ENCODE assay signal across 19 cellular contexts in the genomic region with DNA sequence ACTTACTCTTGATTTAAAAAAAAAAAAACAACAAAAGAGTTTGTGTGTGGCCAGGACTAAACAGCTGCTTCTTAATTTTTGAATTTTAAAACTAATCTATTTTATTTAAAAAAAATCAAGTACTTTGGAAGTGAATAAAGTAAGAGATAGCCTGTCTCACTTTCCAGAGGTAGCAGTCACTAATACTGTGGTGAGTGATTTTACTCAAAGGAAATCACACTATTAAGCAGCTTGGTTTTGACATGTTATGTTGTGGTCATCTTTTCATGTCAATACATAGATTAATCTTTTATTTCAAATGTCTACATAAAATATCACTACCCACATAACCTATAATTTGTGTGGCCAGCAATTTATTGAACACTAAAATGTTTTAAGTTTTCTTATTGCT.
DNase-seq lines count a peak whose midpoint lies in the region; ATAC-seq, FAIRE-seq and TF ChIP-seq lines count a peak whose summit lies in the region.
"Had no signal": no experiment of that assay in that cellular context is flagged by ENCODE, and none has a peak within 500 bp of the region (broad histone marks: within the 10 kb centered on the region; RNA-seq: fewer than 3 reads in every experiment).

No MANE protein-coding gene starts in this region.

- TF ChIP-seq CTCF in OCI-LY7 (conservative IDR thresholded peaks at IDR 0.05; ENCODE audit: low read length) (no peak), endothelial cell of umbilical vein (IDR thresholded peaks at IDR 0.05; ENCODE audit: extremely low read depth in 1 of 2, insufficient read depth in 1 of 2, low read depth in 1 of 2, low read length in 2 of 2) (no peak), osteocyte (IDR thresholded peaks at IDR 0.05) (no peak)

- no peaks in the 10 kb centered on the region for H3K9me1 ChIP-seq in endothelial cell of umbilical vein (replicated peaks; ENCODE audit: control insufficient read depth, extremely low read depth, insufficient read depth, low read length)

- no peak overlapping the region for H3K4me3 Mint-ChIP-seq in activated CD8-positive, alpha-beta memory T cell treated with anti-CD3 and anti-CD28 coated beads, Interleukin-2, amount 10 ng/mL, durations not matched to agents 7 days and 5 days
- no peak overlapping the region for H3K4me3 Mint-ChIP-seq in stimulated activated effector memory CD8-positive, alpha-beta T cell treated with anti-CD3 and anti-CD28 coated beads, Interleukin-12 subunit alpha, Interleukin-12 subunit beta, amount 100 ng/mL, for 72 hours
- no peak overlapping the region for H3K4me3 Mint-ChIP-seq in osteocyte (ENCODE audit: unreplicated experiment)
- H3K4me3 Mint-ChIP-seq: CD8-positive, alpha-beta memory T cell; GM23338 had no signal

- no peaks in the 10 kb centered on the region for H3K27me3 Mint-ChIP-seq in activated CD8-positive, alpha-beta memory T cell treated with anti-CD3 and anti-CD28 coated beads, Interleukin-2, amount 10 ng/mL, durations not matched to agents 7 days and 5 days
- no peaks in the 10 kb centered on the region for H3K27me3 Mint-ChIP-seq in osteocyte (ENCODE audit: unreplicated experiment)
- H3K27me3 Mint-ChIP-seq: CD8-positive, alpha-beta memory T cell had no signal

- no peak for TF ChIP-seq POLR2A in endothelial cell of umbilical vein (IDR thresholded peaks at IDR 0.05; ENCODE audit: low read depth, low read length)

- no TSS peak for BruUV-seq in OCI-LY7 (replicated peaks; lab: Mats Ljungman, UMichigan)
- BruUV-seq in endothelial cell of umbilical vein (replicated peaks; lab: Mats Ljungman, UMichigan), result no TSS peak

- no peak overlapping the region for H3K9ac ChIP-seq in endothelial cell of umbilical vein (replicated peaks; ENCODE audit: extremely low read depth, insufficient read depth, low read length)
- H3K9ac ChIP-seq: KMS-11 had no signal

- intact Hi-C loops in OCI-LY7 (cut with micrococcal nuclease; ENCODE audit: unreplicated experiment), result no loop called here
- intact Hi-C loops in endothelial cell of umbilical vein (cut with micrococcal nuclease), result loop anchor here (1.0 kb wide), 1 partner anchor 15 kb away; no protein-coding TSS in a partner anchor

- H3K79me2 ChIP-seq in OCI-LY7 (ENCODE audit: insufficient read depth, low read depth, low read length), result no peaks in the 10 kb centered on the region
- no peaks in the 10 kb centered on the region for H3K79me2 ChIP-seq in endothelial cell of umbilical vein (ENCODE audit: control insufficient read depth, insufficient read depth, low read length)

- no peak for DNase-seq in activated CD8-positive, alpha-beta memory T cell treated with anti-CD3 and anti-CD28 coated beads, Interleukin-2, amount 10 ng/mL, durations not matched to agents 7 days and 5 days
- no peak for DNase-seq in activated CD8-positive, alpha-beta memory T cell treated with anti-CD3 and anti-CD28 coated beads, Interleukin-2, amount 50 U/mL, for 4 hours
- no peak for DNase-seq in OCI-LY7 (ENCODE audit: low spot score)
- no peak for DNase-seq in endothelial cell of umbilical vein (ENCODE audit: low read depth, low spot score)
- no peak for DNase-seq in stimulated activated effector memory CD8-positive, alpha-beta T cell treated with anti-CD3 and anti-CD28 coated beads, Interleukin-12 subunit alpha, Interleukin-12 subunit beta, amount 100 ng/mL, for 72 hours (ENCODE audit: low spot score in 2 of 2)
- DNase-seq in NCI-H2171 treated with DMSO at 0.1 percent for 48 hours (lab: John Stamatoyannopoulos, UW), result no peak
- no peak for DNase-seq in NCI-H1105 (lab: John Stamatoyannopoulos, UW)
- DNase-seq in osteocyte (ENCODE audit: extremely low spot score, unreplicated experiment), result no peak
- DNase-seq: 8988T; CD8-positive, alpha-beta memory T cell; DND-41; NCI-H446 treated with DMSO at 0.1 percent for 48 hours; NCI-H526 treated with DMSO at 0.1 percent for 48 hours; SIG-M5 had no signal

- H2AFZ ChIP-seq in OCI-LY7 (ENCODE audit: low read length) (no peak overlapping the region), endothelial cell of umbilical vein (ENCODE audit: low read depth, low read length) (no peak overlapping the region)
- H2AFZ ChIP-seq: GM23338 had no signal

- dilution Hi-C loops in endothelial cell of umbilical vein (cut with MboI; ENCODE audit: extremely low pct_ligation_motif_present, low sequenced_read_pairs), result no loop called here

- H3K27ac ChIP-seq in OCI-LY7 (ENCODE audit: low read depth, low read length, poor library complexity, severe bottlenecking), result no peak overlapping the region
- H3K27ac ChIP-seq in endothelial cell of umbilical vein (ENCODE audit: insufficient read depth, low read depth, low read length), result peak overlapping the region; percentile 14
- H3K27ac ChIP-seq: C4-2B, KMS-11, RWPE1 had no signal

- H3K27ac Mint-ChIP-seq in activated CD8-positive, alpha-beta memory T cell treated with anti-CD3 and anti-CD28 coated beads, Interleukin-2, amount 10 ng/mL, durations not matched to agents 7 days and 5 days, result no peak overlapping the region
- no peak overlapping the region for H3K27ac Mint-ChIP-seq in stimulated activated effector memory CD8-positive, alpha-beta T cell treated with anti-CD3 and anti-CD28 coated beads, Interleukin-12 subunit alpha, Interleukin-12 subunit beta, amount 100 ng/mL, for 72 hours
- H3K27ac Mint-ChIP-seq in osteocyte (ENCODE audit: unreplicated experiment), result no peak overlapping the region
- H3K27ac Mint-ChIP-seq: CD8-positive, alpha-beta memory T cell; GM23338 had no signal

- ATAC-seq in activated CD8-positive, alpha-beta memory T cell treated with anti-CD3 and anti-CD28 coated beads, Interleukin-2, amount 10 ng/mL, durations not matched to agents 7 days and 5 days, result peak; percentile 23
- peak; percentile 77 for ATAC-seq in stimulated activated effector memory CD8-positive, alpha-beta T cell treated with anti-CD3 and anti-CD28 coated beads, Interleukin-12 subunit alpha, Interleukin-12 subunit beta, amount 100 ng/mL, for 72 hours
- ATAC-seq: GM23338 had no signal

- H4K20me1 ChIP-seq in OCI-LY7 (ENCODE audit: insufficient read depth, low read length) (no peaks in the 10 kb centered on the region), endothelial cell of umbilical vein (replicated peaks; ENCODE audit: control insufficient read depth, extremely low read depth, insufficient read depth, low read length) (no peaks in the 10 kb centered on the region)

- H3K4me2 ChIP-seq in OCI-LY7 (ENCODE audit: low read length) (peak overlapping the region; percentile 60; the same call in 1 of the 2 replicates), endothelial cell of umbilical vein (ENCODE audit: insufficient read depth, low read length) (peak overlapping the region; percentile 56)
- H3K4me2 ChIP-seq: GM23338, KMS-11 had no signal

- CTCF ChIA-PET in activated CD8-positive, alpha-beta memory T cell treated with anti-CD3 and anti-CD28 coated beads, Interleukin-2, amount 10 ng/mL, durations not matched to agents 7 days and 5 days (lab: Charles Lee), result no interaction called here
- CTCF ChIA-PET in OCI-LY7 (lab: Charles Lee; ENCODE audit: unreplicated experiment) (no interaction called here), endothelial cell of umbilical vein (lab: Charles Lee) (no interaction called here)

- peaks cover 55% of the 10 kb centered on the region for H3K4me1 ChIP-seq in OCI-LY7 (ENCODE audit: insufficient read depth, low read length, poor library complexity, severe bottlenecking)
- peaks cover 33% of the 10 kb centered on the region for H3K4me1 ChIP-seq in endothelial cell of umbilical vein (ENCODE audit: control insufficient read depth, extremely low read depth, insufficient read depth, low read length)

- no peak for FAIRE-seq in endothelial cell of umbilical vein (lab: Jason Lieb, UNC)
- FAIRE-seq: GM12878 had no signal

- H3K9me2 ChIP-seq in OCI-LY7 (ENCODE audit: insufficient read depth, low read length), result no peaks in the 10 kb centered on the region

- no peaks in the 10 kb centered on the region for H3K36me3 Mint-ChIP-seq in activated CD8-positive, alpha-beta memory T cell treated with anti-CD3 and anti-CD28 coated beads, Interleukin-2, amount 10 ng/mL, durations not matched to agents 7 days and 5 days
- no peaks in the 10 kb centered on the region for H3K36me3 Mint-ChIP-seq in stimulated activated effector memory CD8-positive, alpha-beta T cell treated with anti-CD3 and anti-CD28 coated beads, Interleukin-12 subunit alpha, Interleukin-12 subunit beta, amount 100 ng/mL, for 72 hours
- H3K36me3 Mint-ChIP-seq in osteocyte (ENCODE audit: unreplicated experiment), result peaks cover 8% of the 10 kb centered on the region

- H3K36me3 ChIP-seq in OCI-LY7 (ENCODE audit: insufficient read depth, low read length), result no peaks in the 10 kb centered on the region; the same call in 1 of the 2 replicates
- no peaks in the 10 kb centered on the region for H3K36me3 ChIP-seq in endothelial cell of umbilical vein (ENCODE audit: control insufficient read depth in 2 of 2, extremely low read depth in 1 of 2, insufficient read depth in 2 of 2, low read length in 2 of 2)

- peaks cover 17% of the 10 kb centered on the region for H3K4me1 Mint-ChIP-seq in activated CD8-positive, alpha-beta memory T cell treated with anti-CD3 and anti-CD28 coated beads, Interleukin-2, amount 10 ng/mL, durations not matched to agents 7 days and 5 days
- H3K4me1 Mint-ChIP-seq in stimulated activated effector memory CD8-positive, alpha-beta T cell treated with anti-CD3 and anti-CD28 coated beads, Interleukin-12 subunit alpha, Interleukin-12 subunit beta, amount 100 ng/mL, for 72 hours, result peaks cover 7% of the 10 kb centered on the region
- H3K4me1 Mint-ChIP-seq in osteocyte (ENCODE audit: unreplicated experiment), result peaks cover 44% of the 10 kb centered on the region
- H3K4me1 Mint-ChIP-seq: GM23338 had no signal

- H3K9me3 ChIP-seq in OCI-LY7 (ENCODE audit: low read length), result no peaks in the 10 kb centered on the region
- no peaks in the 10 kb centered on the region for H3K9me3 ChIP-seq in endothelial cell of umbilical vein (replicated peaks; ENCODE audit: control insufficient read depth, insufficient read depth, low read length)

- no peaks in the 10 kb centered on the region for H3K9me3 Mint-ChIP-seq in activated CD8-positive, alpha-beta memory T cell treated with anti-CD3 and anti-CD28 coated beads, Interleukin-2, amount 10 ng/mL, durations not matched to agents 7 days and 5 days (ENCODE audit: low read depth)
- H3K9me3 Mint-ChIP-seq in stimulated activated effector memory CD8-positive, alpha-beta T cell treated with anti-CD3 and anti-CD28 coated beads, Interleukin-12 subunit alpha, Interleukin-12 subunit beta, amount 100 ng/mL, for 72 hours, result no peaks in the 10 kb centered on the region
- H3K9me3 Mint-ChIP-seq in osteocyte (ENCODE audit: unreplicated experiment), result peaks cover 11% of the 10 kb centered on the region
- H3K9me3 Mint-ChIP-seq: CD8-positive, alpha-beta memory T cell; GM23338 had no signal

- no peak overlapping the region for H3K4me3 ChIP-seq in OCI-LY7 (ENCODE audit: low read depth, low read length, poor library complexity, severe bottlenecking)
- H3K4me3 ChIP-seq in endothelial cell of umbilical vein (replicated peaks in 1 of 3; ENCODE audit: insufficient read depth in 1 of 3, low read depth in 1 of 3, low read length in 3 of 3), result no peak overlapping the region
- H3K4me3 ChIP-seq: GM12878, GM23338 had no signal

- H3K27me3 ChIP-seq in endothelial cell of umbilical vein (ENCODE audit: control insufficient read depth in 2 of 2, insufficient read depth in 2 of 2, low read length in 2 of 2), result no peaks in the 10 kb centered on the region

- POLR2A ChIA-PET in OCI-LY7 (lab: Charles Lee), result interaction anchor here (0.6 to 1.4 kb wide), 3 partner anchors 9 to 1730 kb away, joined by 3 to 5 read pairs (median 4); no protein-coding TSS in a partner anchor
- POLR2A ChIA-PET in endothelial cell of umbilical vein (lab: Charles Lee), result no interaction called here
